In the genomic region with DNA sequence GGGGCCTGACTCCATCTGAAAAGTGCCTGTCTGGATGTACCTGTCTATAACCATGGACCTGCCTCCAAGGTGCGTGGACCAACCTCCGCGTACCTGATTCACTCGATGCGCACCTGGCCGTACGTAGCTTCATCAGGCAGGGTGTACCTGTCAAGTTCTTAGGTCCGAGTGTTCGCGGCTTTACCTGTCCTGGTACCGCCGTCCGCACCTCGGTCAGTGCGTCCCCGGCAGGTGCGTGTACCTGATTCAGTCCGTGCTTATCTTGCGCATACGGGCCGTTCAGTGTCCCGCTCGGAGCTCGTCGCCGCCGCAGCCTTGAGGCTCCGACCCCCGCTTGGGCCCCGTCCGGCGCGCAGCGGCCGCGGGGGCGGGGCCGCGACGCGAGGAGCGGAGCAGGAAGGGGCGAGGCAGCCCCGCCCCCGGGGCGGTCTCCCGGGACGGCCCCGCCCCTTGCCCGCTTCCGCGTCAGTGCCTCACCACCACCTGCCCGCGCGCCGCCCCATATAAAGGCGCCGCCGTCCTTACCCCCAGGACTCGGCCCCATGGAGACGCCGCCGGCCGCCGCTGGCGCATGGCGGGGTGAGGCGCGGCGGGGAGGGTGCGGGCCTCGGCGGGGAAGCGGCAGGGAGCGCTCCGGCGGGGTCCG, we compare ENCODE assay signal across 8 cellular contexts. TPM values are rescaled to one million over a fixed set of nuclear protein-coding genes. Genes with fewer than 3 reads are reported as not detected.
DNase-seq lines count a peak whose midpoint lies in the region; ATAC-seq, FAIRE-seq and TF ChIP-seq lines count a peak whose summit lies in the region.

A gene (plus strand): TSS at position 530 of the 646 bp plus-strand sequence. CDS start 917 bp downstream, outside the sequence.

- peak within 1 kb of the TSS; percentile 73 for H3K4me3 ChIP-seq in SU-DHL-6 (ENCODE audit: insufficient read depth, low read length, poor library complexity, severe bottlenecking)
- peak within 1 kb of the TSS; percentile 68 to 83 (median 78) for H3K4me3 ChIP-seq in pancreas
- H3K4me3 ChIP-seq in tibial artery: peak within 1 kb of the TSS; percentile 89 to 96

- H3K4me2 ChIP-seq in SU-DHL-6 (ENCODE audit: low read depth, low read length, poor library complexity, severe bottlenecking): peak within 1 kb of the TSS; percentile 97

- DNase-seq in ELR (ENCODE audit: low read depth): peak; percentile 90
- DNase-seq in HCEC 1CT: peak; percentile 90
- DNase-seq in NAMALWA (ENCODE audit: low spot score): peak; percentile 94
- peak; percentile 97 for DNase-seq in activated naive CD8-positive, alpha-beta T cell treated with anti-CD3 and anti-CD28 coated beads for 36 hours
- DNase-seq in Right ventricle myocardium inferior (ENCODE audit: missing footprints): peak; percentile 97
- DNase-seq in pancreas: peak; percentile 89 to 99 (median 95)
- DNase-seq in tibial artery: peak; percentile 89 to 95

- H3K9me3 Mint-ChIP-seq in activated naive CD8-positive, alpha-beta T cell treated with anti-CD3 and anti-CD28 coated beads for 36 hours: no peaks in the 10 kb centered on the region

- peaks cover 19% of the 10 kb centered on the region for H3F3A ChIP-seq in SU-DHL-6 (ENCODE audit: insufficient read depth)

- H3K79me2 ChIP-seq in SU-DHL-6 (ENCODE audit: insufficient read depth, low read length): peaks cover 45% of the 10 kb centered on the region

- H3K27ac ChIP-seq in SU-DHL-6 (ENCODE audit: low read depth, low read length) (peak within 1 kb of the TSS; percentile 89), pancreas (peak within 1 kb of the TSS; percentile 93 to 97 (median 95)), tibial artery (peak within 1 kb of the TSS; percentile 97 to 99)

- peak within 1 kb of the TSS; percentile 78 for H2AFZ ChIP-seq in SU-DHL-6 (ENCODE audit: low read depth, low read length, severe bottlenecking)

- H3K36me3 ChIP-seq in SU-DHL-6 (ENCODE audit: low read length) (no peaks in the 10 kb centered on the region; the same call in 1 of the 2 replicates), pancreas (peaks cover 0 to 5% (median 0%) of the 10 kb centered on the region in 3 donors), tibial artery (peaks cover 0 to 19% (median 10%) of the 10 kb centered on the region in 3 donors)

- H4K20me1 ChIP-seq in SU-DHL-6 (ENCODE audit: low read depth, low read length): no peaks in the 10 kb centered on the region

- peak within 1 kb of the TSS; percentile 80 for H3K9ac ChIP-seq in SU-DHL-6 (ENCODE audit: low read length)

- H3K4me1 ChIP-seq in pancreas (peaks cover 29 to 34% (median 33%) of the 10 kb centered on the region in 3 donors), tibial artery (peaks cover 0 to 80% (median 79%) of the 10 kb centered on the region in 4 donors)

- H3K27me3 Mint-ChIP-seq in activated naive CD8-positive, alpha-beta T cell treated with anti-CD3 and anti-CD28 coated beads for 36 hours: no peaks in the 10 kb centered on the region

- H3K9me2 ChIP-seq in SU-DHL-6 (replicated peaks; ENCODE audit: insufficient read depth, low read length): no peaks in the 10 kb centered on the region

- H3K4me3 Mint-ChIP-seq in activated naive CD8-positive, alpha-beta T cell treated with anti-CD3 and anti-CD28 coated beads for 36 hours: peak within 1 kb of the TSS; percentile 97

- H3K9me3 ChIP-seq in SU-DHL-6 (ENCODE audit: insufficient read depth, low read length) (no peaks in the 10 kb centered on the region), pancreas (no peaks in the 10 kb centered on the region), tibial artery (no peaks in the 10 kb centered on the region)

- H3K36me3 Mint-ChIP-seq in activated naive CD8-positive, alpha-beta T cell treated with anti-CD3 and anti-CD28 coated beads for 36 hours: peaks cover 41% of the 10 kb centered on the region

- ATAC-seq in Right ventricle myocardium inferior: peak; percentile 90
- peak; percentile 65 to 87 (median 78) for ATAC-seq in pancreas

- no peak for FAIRE-seq in pancreas (lab: Jason Lieb, UNC)

- peak within 1 kb of the TSS; percentile 99 for H3K27ac Mint-ChIP-seq in activated naive CD8-positive, alpha-beta T cell treated with anti-CD3 and anti-CD28 coated beads for 36 hours

- H3K4me1 Mint-ChIP-seq in activated naive CD8-positive, alpha-beta T cell treated with anti-CD3 and anti-CD28 coated beads for 36 hours: peaks cover 48% of the 10 kb centered on the region

- H3K27me3 ChIP-seq in SU-DHL-6 (ENCODE audit: low read length) (no peaks in the 10 kb centered on the region), pancreas (no peaks in the 10 kb centered on the region), tibial artery (no peaks in the 10 kb centered on the region)

- WGBS in pancreas, 2 donors: 0 to 1% methylated on average over 48 to 78 of the region's 78 CpGs

- TF ChIP-seq CTCF in SU-DHL-6 (IDR thresholded peaks at IDR 0.05; ENCODE audit: insufficient read depth, low read length, poor library complexity, severe bottlenecking) (no peak), pancreas (IDR thresholded peaks at IDR 0.05) (no peak), tibial artery (IDR thresholded peaks at IDR 0.05) (no peak)

- intact Hi-C loops in Right ventricle myocardium inferior (cut with DNase I): loop anchor here (5.0 to 10.0 kb wide), 2 partner anchors 81 to 213 kb away; a partner anchor contains a TSS
- intact Hi-C loops in pancreas (cut with DNase I): no loop called here
- intact Hi-C loops in tibial artery (cut with DNase I; ENCODE audit: low total_unique reads): no loop called here

RNA-seq across cellular contexts. Expression of the gene that starts here (rescaled TPM):
- total RNA-seq in activated naive CD8-positive, alpha-beta T cell treated with anti-CD3 and anti-CD28 coated beads for 36 hours: 10 to 100 TPM; 29.2 to 29.4 TPM
- total RNA-seq in Right ventricle myocardium inferior (4.3 TPM), pancreas (10 to 100 TPM in 2 of 6 donors, 1 to 10 TPM in 4; 4.1 to 10.5 (median 9.3) TPM)
- polyA plus RNA-seq in pancreas: 10 to 100 TPM; 11.4 to 13.1 TPM

Comparison
In these comparisons a context has a peak if more than half of its experiments do, and no peak if none do; other contexts are left out.
1. Peak in every context shown above with its lines: DNase-seq, ATAC-seq, H3K4me3 ChIP-seq and H3K27ac ChIP-seq.